Comparison of ENCODE assay signal across 23 cellular contexts in genomic region chr6:148750826-148751225, GRCh38. TPM values are rescaled to one million over a fixed set of nuclear protein-coding genes. Genes with fewer than 3 reads are reported as not detected.
A peak's percentile ranks its signal among the peaks of the same experiment; 100 is the strongest.
DNase-seq lines count a peak whose midpoint lies in the region; ATAC-seq and TF ChIP-seq lines count a peak whose summit lies in the region.
"Had no signal": no experiment of that assay in that cellular context is flagged by ENCODE, and none has a peak within 500 bp of the region (broad histone marks: within the 10 kb centered on the region; RNA-seq: fewer than 3 reads in every experiment).

No MANE protein-coding gene starts in this region.

- H3K27me3 Mint-ChIP-seq in brain, result peaks cover 25% of the 10 kb centered on the region

- H3K27ac ChIP-seq in left lung (no peak overlapping the region), SJCRH30 (no peak overlapping the region)
- H3K27ac ChIP-seq: cardiac muscle cell, left ventricle myocardium inferior, neutrophil, tibial artery had no signal

- H3K4me1 Mint-ChIP-seq in brain, result peaks cover 42% of the 10 kb centered on the region

- DNase-seq in AG10803 (ENCODE audit: low read depth) (peak; percentile 84), GM03348 (ENCODE audit: low spot score) (peak; percentile 38), left lung (peak; percentile 63 to 75), GM13977 (ENCODE audit: low spot score) (no peak), NCI-H226 (no peak), SJCRH30 (no peak)
- DNase-seq: activated CD4-positive, alpha-beta T cell treated with anti-CD3 and anti-CD28 coated beads for 36 hours; DMS79; glutamatergic neuron; Karpas-422; left ventricle myocardium inferior; mucosa of descending colon; NCI-H1105 treated with DMSO at 0.1 percent for 48 hours; NCI-H526; stimulated activated CD4-positive, alpha-beta T cell treated with anti-CD3 and anti-CD28 coated beads, Interleukin-2, amount 100 ng/mL, for 48 hours; stimulated activated naive CD8-positive, alpha-beta T cell treated with anti-CD3 and anti-CD28 coated beads, Interleukin-15, Interleukin-2, amounts not matched to agents 100 U/mL and 50 U/mL, for 24 hours; tibial artery had no signal

- peak overlapping the region in 4 of 5 experiments; percentile 23 to 89 (median 57) for H3K27ac Mint-ChIP-seq in brain
- H3K27ac Mint-ChIP-seq: activated CD4-positive, alpha-beta T cell treated with anti-CD3 and anti-CD28 coated beads for 36 hours; activated naive CD8-positive, alpha-beta T cell had no signal

- H3K36me3 Mint-ChIP-seq in brain, result no peaks in the 10 kb centered on the region
- H3K36me3 Mint-ChIP-seq: activated naive CD8-positive, alpha-beta T cell had no signal

- in situ Hi-C loops in GM13977 (cut with MboI; ENCODE audit: low pct_unique_long_range_greater_than_20kb, low sequenced_read_pairs, unreplicated experiment), result no loop called here

- H3K36me3 ChIP-seq in left lung (no peaks in the 10 kb centered on the region), SJCRH30 (no peaks in the 10 kb centered on the region)
- H3K36me3 ChIP-seq: cardiac muscle cell, left ventricle myocardium inferior, neutrophil, tibial artery had no signal

- H3K4me1 ChIP-seq in left lung, result peaks cover 0 to 23% of the 10 kb centered on the region in 2 donors
- H3K4me1 ChIP-seq in SJCRH30, result peaks cover 2% of the 10 kb centered on the region; the same call in 1 of the 2 replicates

- no peaks in the 10 kb centered on the region for H3K9me3 ChIP-seq in left lung
- H3K9me3 ChIP-seq in SJCRH30 (replicated peaks), result no peaks in the 10 kb centered on the region
- H3K9me3 ChIP-seq: left ventricle myocardium inferior, mucosa of descending colon, neutrophil, tibial artery had no signal

- peak; percentile 10 for ATAC-seq in left lung
- ATAC-seq in HG02885 (IDR thresholded peaks at IDR 0.05; ENCODE audit: poor library complexity, unreplicated experiment), result no peak
- ATAC-seq: activated CD4-positive, alpha-beta T cell treated with anti-CD3 and anti-CD28 coated beads for 36 hours; mucosa of descending colon; stimulated activated naive CD8-positive, alpha-beta T cell treated with anti-CD3 and anti-CD28 coated beads, Interleukin-15, Interleukin-2, amounts not matched to agents 100 U/mL and 50 U/mL, for 24 hours had no signal

- TF ChIP-seq CTCF in AG10803 (conservative IDR thresholded peaks at IDR 0.05; ENCODE audit: low read length), result no peak
- no peak for TF ChIP-seq CTCF in brain (conservative IDR thresholded peaks at IDR 0.05)
- TF ChIP-seq CTCF in left lung (IDR thresholded peaks at IDR 0.05), result no peak
- TF ChIP-seq CTCF in GM13977 (IDR thresholded peaks at IDR 0.05; ENCODE audit: extremely low read depth, insufficient read depth, missing control alignments), result no peak

- H3K27me3 ChIP-seq in left lung (peaks cover 0 to 65% of the 10 kb centered on the region in 2 donors), SJCRH30 (no peaks in the 10 kb centered on the region)
- H3K27me3 ChIP-seq: cardiac muscle cell, tibial artery had no signal

- intact Hi-C loops in left lung (cut with DNase I), result no loop called here

- H3K4me3 ChIP-seq in AG10803 (ENCODE audit: low read length) (no peak overlapping the region), left lung (no peak overlapping the region), SJCRH30 (no peak overlapping the region)
- H3K4me3 ChIP-seq: cardiac muscle cell, left ventricle myocardium inferior, mucosa of descending colon, smooth muscle cell, tibial artery had no signal

- H3K4me3 Mint-ChIP-seq in brain, result peak overlapping the region; percentile 42 to 80 (median 54)
- H3K4me3 Mint-ChIP-seq: activated CD4-positive, alpha-beta T cell treated with anti-CD3 and anti-CD28 coated beads for 36 hours; activated naive CD8-positive, alpha-beta T cell had no signal

- H3K9me3 Mint-ChIP-seq in brain, result peaks cover 0 to 4% (median 0%) of the 10 kb centered on the region in 5 experiments

RNA-seq across cellular contexts. Expression of gene UST, which starts 4.0 kb away (rescaled TPM):
- 30.5 TPM for polyA plus RNA-seq in brain (ENCODE audit: insufficient read depth, low read depth, low replicate concordance)
- 10 to 100 TPM; 10.4 to 17.0 TPM for total RNA-seq in left lung
- total RNA-seq in SJCRH30 (2014; rRNA removed; shearing (Covaris generic)), result 24.2 and 28.9 TPM in 2 replicates

Comparison
In these comparisons a context has a peak if more than half of its experiments do, and no peak if none do; other contexts are left out.
1. DNase-seq: peak in AG10803 (single experiment), GM03348 (single experiment) and left lung (2 of 2); none in GM13977 (single experiment), NCI-H226 (single experiment) and SJCRH30 (0 of 2).